Comparison of ENCODE assay signal across 1 cellular context in genomic region chr20:44619294-44619693, GRCh38.
TF ChIP-seq lines count a peak whose summit lies in the region.

No MANE protein-coding gene starts in this region.

TF ChIP-seq in HepG2, 621 proteins besides CTCF, POLR2A, EP300 and RAD21:
- TF ChIP-seq MZF1 (CRISPR knock-in tag; IDR thresholded peaks at IDR 0.05; ENCODE audit: borderline replicate concordance) (no peak), NCOR1 (IDR thresholded peaks at IDR 0.05; ENCODE audit: borderline replicate concordance, low read length) (no peak), MXD1 (CRISPR knock-in tag; IDR thresholded peaks at IDR 0.05) (peak; percentile 15; the same call in 1 of the 2 replicates), NONO (IDR thresholded peaks at IDR 0.05) (no peak), NONO (CRISPR knock-in tag; conservative IDR thresholded peaks at IDR 0.05) (no peak)
